8 cellular contexts compared by ENCODE assay signal in the genomic region with DNA sequence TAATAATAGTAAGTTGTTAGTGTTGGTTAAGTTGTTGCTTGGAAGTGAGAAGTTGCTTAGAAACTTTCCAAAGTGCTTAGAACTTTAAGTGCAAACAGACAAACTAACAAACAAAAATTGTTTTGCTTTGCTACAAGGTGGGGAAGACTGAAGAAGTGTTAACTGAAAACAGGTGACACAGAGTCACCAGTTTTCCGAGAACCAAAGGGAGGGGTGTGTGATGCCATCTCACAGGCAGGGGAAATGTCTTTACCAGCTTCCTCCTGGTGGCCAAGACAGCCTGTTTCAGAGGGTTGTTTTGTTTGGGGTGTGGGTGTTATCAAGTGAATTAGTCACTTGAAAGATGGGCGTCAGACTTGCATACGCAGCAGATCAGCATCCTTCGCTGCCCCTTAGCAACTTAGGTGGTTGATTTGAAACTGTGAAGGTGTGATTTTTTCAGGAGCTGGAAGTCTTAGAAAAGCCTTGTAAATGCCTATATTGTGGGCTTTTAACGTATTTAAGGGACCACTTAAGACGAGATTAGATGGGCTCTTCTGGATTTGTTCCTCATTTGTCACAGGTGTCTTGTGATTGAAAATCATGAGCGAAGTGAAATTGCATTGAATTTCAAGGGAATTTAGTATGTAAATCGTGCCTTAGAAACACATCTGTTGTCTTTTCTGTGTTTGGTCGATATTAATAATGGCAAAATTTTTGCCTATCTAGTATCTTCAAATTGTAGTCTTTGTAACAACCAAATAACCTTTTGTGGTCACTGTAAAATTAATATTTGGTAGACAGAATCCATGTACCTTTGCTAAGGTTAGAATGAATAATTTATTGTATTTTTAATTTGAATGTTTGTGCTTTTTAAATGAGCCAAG. TPM values are rescaled to one million over a fixed set of nuclear protein-coding genes. Genes with fewer than 3 reads are reported as not detected.
DNase-seq lines count a peak whose midpoint lies in the region; ATAC-seq and TF ChIP-seq lines count a peak whose summit lies in the region.

No MANE protein-coding gene starts in this region.

- no peaks in the 10 kb centered on the region for H3K9me3 ChIP-seq in OCI-LY3 (ENCODE audit: insufficient read depth, low read length)
- no peaks in the 10 kb centered on the region for H3K9me3 ChIP-seq in upper lobe of right lung

- H3K4me3 ChIP-seq in GM12864 (ENCODE audit: low read depth, low read length) (peak overlapping the region; percentile 97), OCI-LY3 (ENCODE audit: low read length) (peak overlapping the region; percentile 82), upper lobe of right lung (peak overlapping the region; percentile 98)

- H3K4me2 ChIP-seq in OCI-LY3 (ENCODE audit: low read length), result peak overlapping the region; percentile 92

- intact Hi-C loops in upper lobe of right lung (cut with DNase I), result loop anchor here (5.0 kb wide), 1 partner anchor 77 kb away; no protein-coding TSS in a partner anchor

- TF ChIP-seq CTCF in GM12864 (IDR thresholded peaks at IDR 0.05; ENCODE audit: low read depth, low read length, missing control alignments) (peak; percentile 9), OCI-LY3 (IDR thresholded peaks at IDR 0.05; ENCODE audit: low read depth, low read length) (peak; percentile 9; the same call in 1 of the 2 replicates), osteocyte (IDR thresholded peaks at IDR 0.05) (peak; percentile 8), upper lobe of right lung (IDR thresholded peaks at IDR 0.05) (no peak)

- no peaks in the 10 kb centered on the region for H3K27me3 ChIP-seq in OCI-LY3 (ENCODE audit: low read depth, low read length)
- H3K27me3 ChIP-seq in upper lobe of right lung, result no peaks in the 10 kb centered on the region

- peaks cover 62% of the 10 kb centered on the region for H3K36me3 ChIP-seq in OCI-LY3 (replicated peaks; ENCODE audit: low read depth, low read length)
- H3K36me3 ChIP-seq in upper lobe of right lung, result peaks cover 41% of the 10 kb centered on the region

- peaks cover 56% of the 10 kb centered on the region for H3K4me1 ChIP-seq in OCI-LY3 (ENCODE audit: low read length)
- peaks cover 29% of the 10 kb centered on the region for H3K4me1 ChIP-seq in upper lobe of right lung

- no peaks in the 10 kb centered on the region for H3K9me3 Mint-ChIP-seq in osteocyte (ENCODE audit: unreplicated experiment)

- H3K4me3 Mint-ChIP-seq in osteocyte (ENCODE audit: unreplicated experiment), result peak overlapping the region; percentile 98

- peaks cover 81% of the 10 kb centered on the region for H3K4me1 Mint-ChIP-seq in osteocyte (ENCODE audit: unreplicated experiment)

- H3K27ac ChIP-seq in OCI-LY3 (ENCODE audit: low read length) (peak overlapping the region; percentile 97), upper lobe of right lung (peak overlapping the region; percentile 100)

- H3K36me3 Mint-ChIP-seq in osteocyte (ENCODE audit: unreplicated experiment), result peaks cover 49% of the 10 kb centered on the region

- DNase-seq in GM12864 (ENCODE audit: low read depth), result no peak
- DNase-seq in activated T-cell treated with anti-CD3 and anti-CD28 coated beads, Interleukin-2, amount 50 U/mL, for 1 hour, result peak; percentile 74
- peak; percentile 62 for DNase-seq in fibroblast of gingiva (ENCODE audit: low read depth)
- peak; percentile 74 for DNase-seq in osteocyte (ENCODE audit: extremely low spot score, unreplicated experiment)
- DNase-seq in upper lobe of right lung, result peak; percentile 53
- DNase-seq in DMS 273 (lab: John Stamatoyannopoulos, UW; ENCODE audit: unreplicated experiment), result no peak
- no peak for DNase-seq in GM03348 (ENCODE audit: low spot score)

- no peak for ATAC-seq in upper lobe of right lung

- H3K27me3 Mint-ChIP-seq in osteocyte (ENCODE audit: unreplicated experiment), result no peaks in the 10 kb centered on the region

- H3K79me2 ChIP-seq in OCI-LY3 (ENCODE audit: low read length), result peaks cover 96% of the 10 kb centered on the region

- H3K9ac ChIP-seq in OCI-LY3 (ENCODE audit: low read length), result peak overlapping the region; percentile 96

- no peak overlapping the region for H2AFZ ChIP-seq in OCI-LY3 (ENCODE audit: low read depth, low read length)

- peaks cover 72% of the 10 kb centered on the region for H4K20me1 ChIP-seq in OCI-LY3 (ENCODE audit: insufficient read depth, low read length)

- H3K27ac Mint-ChIP-seq in osteocyte (ENCODE audit: unreplicated experiment), result peak overlapping the region; percentile 99

RNA-seq across cellular contexts. Expression of gene NEAT1, which starts 2.7 kb away (rescaled TPM):
- 300 and 534 TPM in 2 replicates for total RNA-seq in osteocyte
- total RNA-seq in upper lobe of right lung, result 1,120 TPM

RNA-seq across cellular contexts. Expression of gene FRMD8, which starts 38.9 kb away (rescaled TPM):
- 62.8 and 65.8 TPM in 2 replicates for total RNA-seq in osteocyte
- total RNA-seq in upper lobe of right lung, result 37.1 TPM

RNA-seq across cellular contexts. Expression of gene SLC25A45, which starts 42.9 kb away (rescaled TPM):
- total RNA-seq in osteocyte (9.9 and 10.8 TPM in 2 replicates), upper lobe of right lung (11.5 TPM)

Comparison
In these comparisons a context has a peak if more than half of its experiments do, and no peak if none do; other contexts are left out.
1. DNase-seq: peak in activated T-cell treated with anti-CD3 and anti-CD28 coated beads, Interleukin-2, amount 50 U/mL, for 1 hour (single experiment), fibroblast of gingiva (single experiment), osteocyte (single experiment) and upper lobe of right lung (single experiment); none in GM12864 (single experiment), DMS 273 (single experiment) and GM03348 (single experiment).
2. Peak in every context shown above with its lines, with median percentiles within 50 percentile points of each other: H3K4me3 ChIP-seq.